8 cellular contexts compared by ENCODE assay signal in genomic region chr1:186806477-186806876, GRCh38. TPM values are rescaled to one million over a fixed set of nuclear protein-coding genes. Genes with fewer than 3 reads are reported as not detected.
A peak's percentile ranks its signal among the peaks of the same experiment; 100 is the strongest.
DNase-seq lines count a peak whose midpoint lies in the region; ATAC-seq, FAIRE-seq and TF ChIP-seq lines count a peak whose summit lies in the region.

No MANE protein-coding gene starts in this region.

- POLR2A ChIA-PET in endothelial cell of umbilical vein (lab: Charles Lee): no interaction called here

- CTCF ChIA-PET in endothelial cell of umbilical vein (lab: Charles Lee): interaction anchor here (0.9 to 2.2 kb wide), 16 partner anchors 20 to 431 kb away, joined by 3 to 18 read pairs (median 6); partner anchors contain the start of genes ODR4, PTGS2 and TPR

- H3K79me2 ChIP-seq in endothelial cell of umbilical vein (ENCODE audit: control insufficient read depth, insufficient read depth, low read length): no peaks in the 10 kb centered on the region

- peak; percentile 73 for DNase-seq in NCI-H526 treated with DMSO at 0.1 percent for 48 hours (lab: John Stamatoyannopoulos, UW)
- DNase-seq in endothelial cell of umbilical vein (ENCODE audit: low read depth, low spot score): peak; percentile 73
- no peak for DNase-seq in RCC 7860 (ENCODE audit: low spot score)
- no peak for DNase-seq in effector memory CD4-positive, alpha-beta T cell
- DNase-seq in caudate nucleus (lab: John Stamatoyannopoulos, UW): no peak

- H3K4me1 ChIP-seq in endothelial cell of umbilical vein (ENCODE audit: control insufficient read depth, extremely low read depth, insufficient read depth, low read length): no peaks in the 10 kb centered on the region
- no peaks in the 10 kb centered on the region for H3K4me1 ChIP-seq in effector memory CD4-positive, alpha-beta T cell (ENCODE audit: control insufficient read depth, insufficient read depth, low read length, poor library complexity, severe bottlenecking)

- BruUV-seq in endothelial cell of umbilical vein (replicated peaks; lab: Mats Ljungman, UMichigan): no TSS peak

- no peaks in the 10 kb centered on the region for H4K20me1 ChIP-seq in endothelial cell of umbilical vein (replicated peaks; ENCODE audit: control insufficient read depth, extremely low read depth, insufficient read depth, low read length)

- no peak overlapping the region for H3K4me2 ChIP-seq in endothelial cell of umbilical vein (ENCODE audit: insufficient read depth, low read length)

- no peaks in the 10 kb centered on the region for H3K9me3 ChIP-seq in endothelial cell of umbilical vein (replicated peaks; ENCODE audit: control insufficient read depth, insufficient read depth, low read length)
- no peaks in the 10 kb centered on the region for H3K9me3 ChIP-seq in effector memory CD4-positive, alpha-beta T cell (ENCODE audit: control insufficient read depth, low read length)

- FAIRE-seq in endothelial cell of umbilical vein (lab: Jason Lieb, UNC) (peak; percentile 28), RCC 7860 (lab: Jason Lieb, UNC) (no peak)

- H2AFZ ChIP-seq in endothelial cell of umbilical vein (ENCODE audit: low read depth, low read length): no peak overlapping the region

- no peak overlapping the region for H3K27ac ChIP-seq in 22Rv1
- no peak overlapping the region for H3K27ac ChIP-seq in endothelial cell of umbilical vein (ENCODE audit: insufficient read depth, low read depth, low read length)
- H3K27ac ChIP-seq in effector memory CD4-positive, alpha-beta T cell (ENCODE audit: insufficient read depth, low read length, poor library complexity, severe bottlenecking): no peak overlapping the region
- H3K27ac ChIP-seq in caudate nucleus (ENCODE audit: low read depth, low read length): no peak overlapping the region

- peak; percentile 65 for TF ChIP-seq CTCF in 22Rv1 (IDR thresholded peaks at IDR 0.05)
- peak; percentile 50 for TF ChIP-seq CTCF in GM12873 (IDR thresholded peaks at IDR 0.05; ENCODE audit: insufficient read depth, low read depth, low read length, missing control alignments)
- peak; percentile 32 to 49 for TF ChIP-seq CTCF in endothelial cell of umbilical vein (IDR thresholded peaks at IDR 0.05; ENCODE audit: extremely low read depth in 1 of 2, insufficient read depth in 1 of 2, low read depth in 1 of 2, low read length in 2 of 2)

- intact Hi-C loops in endothelial cell of umbilical vein (cut with micrococcal nuclease): loop anchor here (1.0 kb wide), 3 partner anchors 124 to 324 kb away; no protein-coding TSS in a partner anchor

- H3K27me3 ChIP-seq in endothelial cell of umbilical vein (ENCODE audit: control insufficient read depth in 2 of 2, insufficient read depth in 2 of 2, low read length in 2 of 2): no peaks in the 10 kb centered on the region
- no peaks in the 10 kb centered on the region for H3K27me3 ChIP-seq in effector memory CD4-positive, alpha-beta T cell (replicated peaks; ENCODE audit: control insufficient read depth, insufficient read depth, low read length, poor library complexity, severe bottlenecking)

- no peak overlapping the region for H3K9ac ChIP-seq in endothelial cell of umbilical vein (replicated peaks; ENCODE audit: extremely low read depth, insufficient read depth, low read length)

- no peaks in the 10 kb centered on the region for H3K9me1 ChIP-seq in endothelial cell of umbilical vein (replicated peaks; ENCODE audit: control insufficient read depth, extremely low read depth, insufficient read depth, low read length)

- dilution Hi-C loops in endothelial cell of umbilical vein (cut with MboI; ENCODE audit: extremely low pct_ligation_motif_present, low sequenced_read_pairs): no loop called here

- ATAC-seq in HG02981 (IDR thresholded peaks at IDR 0.05; ENCODE audit: unreplicated experiment): no peak

- H3K4me3 ChIP-seq in endothelial cell of umbilical vein (replicated peaks in 1 of 3; ENCODE audit: insufficient read depth in 1 of 3, low read depth in 1 of 3, low read length in 3 of 3): no peak overlapping the region
- no peak overlapping the region for H3K4me3 ChIP-seq in effector memory CD4-positive, alpha-beta T cell (ENCODE audit: insufficient read depth, low read depth, low read length, poor library complexity, severe bottlenecking)

- TF ChIP-seq POLR2A in endothelial cell of umbilical vein (IDR thresholded peaks at IDR 0.05; ENCODE audit: low read depth, low read length): no peak

- no peaks in the 10 kb centered on the region for H3K36me3 ChIP-seq in endothelial cell of umbilical vein (ENCODE audit: control insufficient read depth in 2 of 2, extremely low read depth in 1 of 2, insufficient read depth in 2 of 2, low read length in 2 of 2)
- H3K36me3 ChIP-seq in effector memory CD4-positive, alpha-beta T cell (ENCODE audit: control insufficient read depth, insufficient read depth, low read length): no peaks in the 10 kb centered on the region

TF ChIP-seq in endothelial cell of umbilical vein, 7 proteins besides CTCF, POLR2A, EP300 and RAD21:
- TF ChIP-seq, protein P1, sequence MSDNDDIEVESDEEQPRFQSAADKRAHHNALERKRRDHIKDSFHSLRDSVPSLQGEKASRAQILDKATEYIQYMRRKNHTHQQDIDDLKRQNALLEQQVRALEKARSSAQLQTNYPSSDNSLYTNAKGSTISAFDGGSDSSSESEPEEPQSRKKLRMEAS (IDR thresholded peaks at IDR 0.05; ENCODE audit: insufficient read depth, insufficient read length): no peak
- TF ChIP-seq FOS (IDR thresholded peaks at IDR 0.05; ENCODE audit: borderline replicate concordance, insufficient read depth, low read length): no peak
- no peak for TF ChIP-seq POLR2AphosphoS5 (IDR thresholded peaks at IDR 0.05; ENCODE audit: insufficient read depth, low read depth, low read length)
- TF ChIP-seq JUN (IDR thresholded peaks at IDR 0.05; ENCODE audit: borderline replicate concordance, insufficient read depth, insufficient read length, low read depth): no peak
- TF ChIP-seq EZH2 (IDR thresholded peaks at IDR 0.05; ENCODE audit: borderline replicate concordance, low read depth, low read length, severe bottlenecking): no peak
- TF ChIP-seq MYC (IDR thresholded peaks at IDR 0.05; ENCODE audit: low read depth, low read length): no peak
- TF ChIP-seq GATA2 (IDR thresholded peaks at IDR 0.05; ENCODE audit: insufficient read depth, insufficient read length, low read depth, low read length): no peak

RNA-seq across cellular contexts. Expression of gene PLA2G4A, which starts 22.3 kb away (rescaled TPM):
- total RNA-seq in endothelial cell of umbilical vein: 10.6 and 13.3 TPM in 2 replicates
- 7.0 and 8.2 TPM in 2 replicates for polyA plus RNA-seq in endothelial cell of umbilical vein
- 9.9 and 10.7 TPM in 2 replicates for polyA plus RNA-seq in endothelial cell of umbilical vein (2011; cell fraction: cytosol; rRNA removed)
- polyA plus RNA-seq in endothelial cell of umbilical vein (2011; cell fraction: nucleus; rRNA removed): 7.8 and 9.9 TPM in 2 replicates
- polyA plus RNA-seq in endothelial cell of umbilical vein (2012): 16.9 and 20.0 TPM in 2 replicates
- polyA minus RNA-seq in endothelial cell of umbilical vein: 8.5 and 9.9 TPM in 2 replicates
- polyA minus RNA-seq in endothelial cell of umbilical vein (2011; cell fraction: cytosol; rRNA and poly(A)+ RNA removed): 24.9 TPM
- 6.9 and 7.3 TPM in 2 replicates for polyA minus RNA-seq in endothelial cell of umbilical vein (2011; cell fraction: nucleus; rRNA and poly(A)+ RNA removed)

Comparison
In these comparisons a context has a peak if more than half of its experiments do, and no peak if none do; other contexts are left out.
1. DNase-seq: peak in NCI-H526 treated with DMSO at 0.1 percent for 48 hours (single experiment) and endothelial cell of umbilical vein (single experiment); none in RCC 7860 (single experiment), effector memory CD4-positive, alpha-beta T cell (0 of 3) and caudate nucleus (0 of 61).
2. Peak in every context shown above with its lines, with median percentiles within 50 percentile points of each other: CTCF ChIP-seq.